In genomic region chr9:87696641-87697040, GRCh38 we compare ENCODE assay signal across 22 cellular contexts.
"Had no signal": no experiment of that assay in that cellular context is flagged by ENCODE, and none has a peak within 500 bp of the region (broad histone marks: within the 10 kb centered on the region; RNA-seq: fewer than 3 reads in every experiment).

No MANE protein-coding gene starts in this region.

- DNase-seq: effector CD4-positive, alpha-beta T cell; foreskin keratinocyte; heart right ventricle; hippocampal formation; left cardiac atrium; left lung; mesenchymal stem cell; mucosa of descending colon; naive B cell; pancreas; right lobe of liver; small intestine; stimulated activated CD4-positive, alpha-beta T cell treated with anti-CD3 and anti-CD28 coated beads, Interleukin-15, amount 100 ng/mL, for 24 hours; stimulated activated CD4-positive, alpha-beta T cell treated with anti-CD3 and anti-CD28 coated beads, Interleukin-2, amount 100 ng/mL, for 48 hours; stimulated activated naive CD8-positive, alpha-beta T cell treated with anti-CD3 and anti-CD28 coated beads, Interleukin-15, Interleukin-2, amounts not matched to agents 100 U/mL and 50 U/mL, for 24 hours; substantia nigra; testis; tibial artery had no signal

- H3K4me1 Mint-ChIP-seq: naive B cell had no signal

- H3K4me3 Mint-ChIP-seq: mesothelial cell of epicardium; naive B cell; natural killer cell treated with Interleukin-12 subunit alpha and Interleukin-12 subunit beta and Interleukin-15 and Interleukin-18, amount 100 ng/mL, for 72 hours; neural crest cell; type B pancreatic cell had no signal

- H3K27ac Mint-ChIP-seq: mesothelial cell of epicardium; naive B cell; natural killer cell treated with Interleukin-12 subunit alpha and Interleukin-12 subunit beta and Interleukin-15 and Interleukin-18, amount 100 ng/mL, for 72 hours; type B pancreatic cell had no signal

- H3K9me3 Mint-ChIP-seq: natural killer cell treated with Interleukin-12 subunit alpha and Interleukin-12 subunit beta and Interleukin-15 and Interleukin-18, amount 100 ng/mL, for 72 hours; type B pancreatic cell had no signal

- H3K27me3 Mint-ChIP-seq: type B pancreatic cell had no signal
